ENCODE assay signal across 23 cellular contexts in the genomic region with DNA sequence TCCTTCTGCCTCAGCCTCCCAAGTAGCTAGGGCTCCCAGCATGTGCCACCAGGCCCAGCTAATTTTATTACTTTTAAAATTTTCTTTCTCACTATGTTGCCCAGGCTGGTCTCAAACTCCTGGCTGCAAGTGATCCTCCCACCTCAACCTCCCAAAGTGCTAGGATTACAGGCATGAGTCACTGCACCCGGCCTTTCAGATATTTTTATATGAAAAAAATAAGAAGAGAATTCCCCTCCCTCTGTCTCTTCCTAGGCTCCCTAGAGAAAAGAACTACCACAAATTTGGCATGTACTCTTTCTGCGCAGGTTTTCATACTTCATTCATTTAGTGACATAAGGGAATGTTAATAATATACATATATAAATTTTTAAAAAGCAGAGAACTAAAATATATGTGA. TPM values are rescaled to one million over a fixed set of nuclear protein-coding genes. Genes with fewer than 3 reads are reported as not detected.
DNase-seq lines count a peak whose midpoint lies in the region; ATAC-seq and TF ChIP-seq lines count a peak whose summit lies in the region.
"Had no signal": no experiment of that assay in that cellular context is flagged by ENCODE, and none has a peak within 500 bp of the region (broad histone marks: within the 10 kb centered on the region; RNA-seq: fewer than 3 reads in every experiment).

No MANE protein-coding gene starts in this region.

- H2BK15ac ChIP-seq in H9 (ENCODE audit: low read depth, low read length), result no peak overlapping the region

- no peak overlapping the region for H3K4ac ChIP-seq in H9 (ENCODE audit: low read depth, low read length)

- H3K9me3 ChIP-seq in adipocyte (ENCODE audit: control insufficient read depth, low read length) (no peaks in the 10 kb centered on the region), H9 (ENCODE audit: control insufficient read depth, low read depth, low read length) (no peaks in the 10 kb centered on the region)
- H3K9me3 ChIP-seq: adrenal gland, colonic mucosa had no signal

- H3K79me1 ChIP-seq in H9 (ENCODE audit: insufficient read depth, low read depth, low read length, poor library complexity, severe bottlenecking), result no peaks in the 10 kb centered on the region

- H4K5ac ChIP-seq in H9 (ENCODE audit: insufficient read length, low read depth, low read length), result no peak overlapping the region

- no peak overlapping the region for H3K4me2 ChIP-seq in H9 (ENCODE audit: insufficient read depth, insufficient read length, low read length)

- peaks cover 3% of the 10 kb centered on the region for H3K27me3 Mint-ChIP-seq in HFFc6 (ENCODE audit: insufficient read depth)
- peaks cover 13% of the 10 kb centered on the region for H3K27me3 Mint-ChIP-seq in stimulated activated memory B cell treated with anti-CD40 and anti-IgM and Interleukin-4, amounts not matched to agents 10 μg/mL and 1 μg/mL and 100 μg/mL, for 72 hours
- no peaks in the 10 kb centered on the region for H3K27me3 Mint-ChIP-seq in H9 (ENCODE audit: low read depth)
- H3K27me3 Mint-ChIP-seq: activated CD4-positive, alpha-beta T cell treated with anti-CD3 and anti-CD28 coated beads, Interleukin-2, amount 10 ng/mL, durations not matched to agents 24 days and 14 days; type B pancreatic cell had no signal

- H3K27ac Mint-ChIP-seq in HFFc6 (peak overlapping the region; percentile 96), H9 (no peak overlapping the region)
- no peak overlapping the region for H3K27ac Mint-ChIP-seq in stimulated activated memory B cell treated with anti-CD40 and anti-IgM and Interleukin-4, amounts not matched to agents 10 μg/mL and 1 μg/mL and 100 μg/mL, for 72 hours
- H3K27ac Mint-ChIP-seq: activated CD4-positive, alpha-beta T cell treated with anti-CD3 and anti-CD28 coated beads, Interleukin-2, amount 10 ng/mL, durations not matched to agents 24 days and 14 days; CD4-positive, CD25-positive, alpha-beta regulatory T cell; type B pancreatic cell had no signal

- TF ChIP-seq CTCF in HFFc6 (IDR thresholded peaks at IDR 0.05), result no peak
- TF ChIP-seq CTCF in H9 (conservative IDR thresholded peaks at IDR 0.05), result no peak

- peak overlapping the region; percentile 72; the same call in 1 of the 2 replicates for H3K4me3 Mint-ChIP-seq in HFFc6
- no peak overlapping the region for H3K4me3 Mint-ChIP-seq in stimulated activated memory B cell treated with anti-CD40 and anti-IgM and Interleukin-4, amounts not matched to agents 10 μg/mL and 1 μg/mL and 100 μg/mL, for 72 hours
- H3K4me3 Mint-ChIP-seq in H9, result no peak overlapping the region
- H3K4me3 Mint-ChIP-seq: activated CD4-positive, alpha-beta T cell treated with anti-CD3 and anti-CD28 coated beads, Interleukin-2, amount 10 ng/mL, durations not matched to agents 24 days and 14 days; activated T-cell treated with anti-CD3 and anti-CD28 coated beads, Interleukin-2, amount 50 U/mL, for 4 hours; CD4-positive, CD25-positive, alpha-beta regulatory T cell; type B pancreatic cell had no signal

- H2BK20ac ChIP-seq in H9 (ENCODE audit: low read depth, low read length, poor library complexity, severe bottlenecking), result no peak overlapping the region

- peaks cover 84% of the 10 kb centered on the region for H3K4me1 Mint-ChIP-seq in HFFc6 (ENCODE audit: low read depth)
- H3K4me1 Mint-ChIP-seq in stimulated activated memory B cell treated with anti-CD40 and anti-IgM and Interleukin-4, amounts not matched to agents 10 μg/mL and 1 μg/mL and 100 μg/mL, for 72 hours, result no peaks in the 10 kb centered on the region
- H3K4me1 Mint-ChIP-seq in H9, result peaks cover 3 to 9% of the 10 kb centered on the region in 2 experiments
- H3K4me1 Mint-ChIP-seq: activated CD4-positive, alpha-beta T cell treated with anti-CD3 and anti-CD28 coated beads, Interleukin-2, amount 10 ng/mL, durations not matched to agents 24 days and 14 days; CD4-positive, CD25-positive, alpha-beta regulatory T cell had no signal

- no peak overlapping the region for H2BK120ac ChIP-seq in H9 (ENCODE audit: low read depth, low read length, poor library complexity, severe bottlenecking)

- no peaks in the 10 kb centered on the region for H3K27me3 ChIP-seq in adipocyte (replicated peaks; ENCODE audit: control insufficient read depth, insufficient read depth, low read length)
- H3K27me3 ChIP-seq in H9 (ENCODE audit: insufficient read depth, low read length), result no peaks in the 10 kb centered on the region
- H3K27me3 ChIP-seq: adrenal gland, colonic mucosa had no signal

- H3K4me3 ChIP-seq in adipocyte (ENCODE audit: low read length), result no peak overlapping the region
- H3K4me3 ChIP-seq: adrenal gland, colonic mucosa had no signal

- H3K56ac ChIP-seq in H9 (ENCODE audit: insufficient read length, low read depth, low read length), result no peak overlapping the region

- H3K9ac ChIP-seq in adipocyte (ENCODE audit: low read length) (no peak overlapping the region), H9 (ENCODE audit: extremely low read depth, insufficient read length, low read length) (no peak overlapping the region)

- no peak overlapping the region for H4K91ac ChIP-seq in H9 (ENCODE audit: insufficient read length, low read depth, low read length)

- H4K8ac ChIP-seq in H9 (replicated peaks; ENCODE audit: insufficient read length, low read depth, low read length), result no peak overlapping the region

- no peaks in the 10 kb centered on the region for H3K36me3 ChIP-seq in adipocyte (ENCODE audit: control insufficient read depth, insufficient read depth, low read length, severe bottlenecking)
- H3K36me3 ChIP-seq: adrenal gland, colonic mucosa had no signal

- no peaks in the 10 kb centered on the region for H3K79me2 ChIP-seq in H9 (ENCODE audit: insufficient read depth, low read length)

- peak; percentile 7 for DNase-seq in AG20443 (ENCODE audit: low spot score)
- no peak for DNase-seq in HFFc6
- peak; percentile 36 for DNase-seq in adipocyte (ENCODE audit: low read depth)
- DNase-seq in myocyte (ENCODE audit: low read depth), result peak; percentile 36
- DNase-seq in SIG-M5 (lab: John Stamatoyannopoulos, UW), result no peak
- no peak for DNase-seq in H9
- DNase-seq: activated CD4-positive, alpha-beta T cell treated with anti-CD3 and anti-CD28 coated beads, Interleukin-2, amount 10 ng/mL, durations not matched to agents 24 days and 14 days; activated T-cell treated with anti-CD3 and anti-CD28 coated beads, Interleukin-2, amount 50 U/mL, for 4 hours; adrenal gland; CD4-positive, CD25-positive, alpha-beta regulatory T cell; colonic mucosa; effector memory CD4-positive, alpha-beta T cell; foreskin melanocyte; GOT3; NCI-H2029 treated with DMSO at 0.1 percent for 48 hours; NCI-H345; NCI-H748 treated with DMSO at 0.1 percent for 48 hours; posterior cingulate gyrus; right cardiac atrium; stimulated activated CD4-positive, alpha-beta T cell treated with anti-CD3 and anti-CD28 coated beads, Interleukin-4, amount 100 ng/mL, for 1 hour had no signal

- peaks cover 30% of the 10 kb centered on the region for H3K4me1 ChIP-seq in adipocyte (ENCODE audit: control insufficient read depth, insufficient read depth, low read length)
- no peaks in the 10 kb centered on the region for H3K4me1 ChIP-seq in H9 (ENCODE audit: insufficient read depth, low read length)
- H3K4me1 ChIP-seq: adrenal gland, colonic mucosa had no signal

- no peaks in the 10 kb centered on the region for H3K9me3 Mint-ChIP-seq in HFFc6
- no peaks in the 10 kb centered on the region for H3K9me3 Mint-ChIP-seq in stimulated activated memory B cell treated with anti-CD40 and anti-IgM and Interleukin-4, amounts not matched to agents 10 μg/mL and 1 μg/mL and 100 μg/mL, for 72 hours
- H3K9me3 Mint-ChIP-seq in H9, result no peaks in the 10 kb centered on the region
- H3K9me3 Mint-ChIP-seq: activated CD4-positive, alpha-beta T cell treated with anti-CD3 and anti-CD28 coated beads, Interleukin-2, amount 10 ng/mL, durations not matched to agents 24 days and 14 days; activated T-cell treated with anti-CD3 and anti-CD28 coated beads, Interleukin-2, amount 50 U/mL, for 4 hours; type B pancreatic cell had no signal

- H3T11ph ChIP-seq in H9 (ENCODE audit: low read length), result no peak overlapping the region

- H3K36me3 Mint-ChIP-seq in HFFc6 (ENCODE audit: low read depth), result peaks cover 13% of the 10 kb centered on the region
- no peaks in the 10 kb centered on the region for H3K36me3 Mint-ChIP-seq in stimulated activated memory B cell treated with anti-CD40 and anti-IgM and Interleukin-4, amounts not matched to agents 10 μg/mL and 1 μg/mL and 100 μg/mL, for 72 hours
- H3K36me3 Mint-ChIP-seq in H9 (ENCODE audit: insufficient read depth in 1 of 3, low read depth in 3 of 3), result no peaks in the 10 kb centered on the region
- H3K36me3 Mint-ChIP-seq: CD4-positive, CD25-positive, alpha-beta regulatory T cell; type B pancreatic cell had no signal

- no CpG with 5 or more reads among the region's 2 CpGs for WGBS in H9 (ENCODE audit: extremely low coverage, insufficient read length, low lambda C conversion rate)

- no peak overlapping the region for H2AK5ac ChIP-seq in H9 (ENCODE audit: insufficient read length, low read length)

- H2BK12ac ChIP-seq in H9 (ENCODE audit: insufficient read length, low read depth, low read length), result no peak overlapping the region

- H3K27ac ChIP-seq in H9 (ENCODE audit: insufficient read length, low read depth, low read length), result no peak overlapping the region
- H3K27ac ChIP-seq: adrenal gland, colonic mucosa, RWPE1 had no signal

- H4K20me1 ChIP-seq in H9 (ENCODE audit: control insufficient read depth, insufficient read depth, insufficient read length), result no peaks in the 10 kb centered on the region

- no peak overlapping the region for H3K23ac ChIP-seq in H9 (ENCODE audit: insufficient read length, low read depth, low read length)

- no peaks in the 10 kb centered on the region for H3K23me2 ChIP-seq in H9 (ENCODE audit: insufficient read length, low read depth, low read length, poor library complexity, severe bottlenecking)

- no peak for ATAC-seq in stimulated activated memory B cell treated with anti-CD40 and anti-IgM and Interleukin-4, amounts not matched to agents 10 μg/mL and 1 μg/mL and 100 μg/mL, for 72 hours
- ATAC-seq: activated T-cell treated with anti-CD3 and anti-CD28 coated beads, Interleukin-2, amount 50 U/mL, for 4 hours; right cardiac atrium had no signal

- H3K14ac ChIP-seq in H9 (ENCODE audit: insufficient read depth, low read length), result no peak overlapping the region

- no peak overlapping the region for H3K18ac ChIP-seq in H9 (ENCODE audit: insufficient read length, low read depth, low read length)

- H2AFZ ChIP-seq in H9 (ENCODE audit: low read length), result no peak overlapping the region

- H2BK5ac ChIP-seq in H9 (ENCODE audit: insufficient read length, low read length), result no peak overlapping the region

RNA-seq across cellular contexts. Expression of a gene that starts 21.7 kb away (rescaled TPM):
- 100 to 1,000 TPM in 3 of 6 experiments, 10 to 100 TPM in 3; 92.5 to 206 (median 99.1) TPM for total RNA-seq in HFFc6 (2021; fragmentation: NEBNext Ultra II Directional; extraction: Animal tissue kit (Norgen Biotek cat#: 25700))
- total RNA-seq in myocyte (36.2 and 45.2 TPM in 2 replicates), H9 (2021) (33.0 and 35.3 TPM in 2 replicates)
- polyA plus RNA-seq in myocyte (2012), result 32.9 TPM

Comparison
In these comparisons a context has a peak if more than half of its experiments do, and no peak if none do; other contexts are left out.
1. DNase-seq: peak in AG20443 (single experiment), adipocyte (single experiment) and myocyte (single experiment); none in HFFc6 (single experiment), SIG-M5 (single experiment) and H9 (single experiment).